25 cellular contexts compared by ENCODE assay signal in genomic region chr22:36616682-36617081, GRCh38.
DNase-seq lines count a peak whose midpoint lies in the region; ATAC-seq, FAIRE-seq and TF ChIP-seq lines count a peak whose summit lies in the region.
"Had no signal": no experiment of that assay in that cellular context is flagged by ENCODE, and none has a peak within 500 bp of the region (broad histone marks: within the 10 kb centered on the region; RNA-seq: fewer than 3 reads in every experiment).

No MANE protein-coding gene starts in this region.

- no peak overlapping the region for H2AFZ ChIP-seq in Karpas-422 (ENCODE audit: low read length)

- H3K9me3 ChIP-seq in Karpas-422 (ENCODE audit: low read length), result no peaks in the 10 kb centered on the region
- H3K9me3 ChIP-seq: BE2C had no signal

- no peaks in the 10 kb centered on the region for H3K9me2 ChIP-seq in Karpas-422 (replicated peaks; ENCODE audit: insufficient read depth, low read length)

- FAIRE-seq in bronchial epithelial cell (lab: Jason Lieb, UNC), result peak; percentile 94
- FAIRE-seq: A204.1, GM12878, GM12892, GM18507 had no signal

- intact Hi-C loops in posterior vena cava (cut with DNase I), result no loop called here

- H4K20me1 ChIP-seq in Karpas-422 (ENCODE audit: insufficient read depth, low read depth, low read length), result no peaks in the 10 kb centered on the region
- H4K20me1 ChIP-seq: BLaER1 had no signal

- DNase-seq in Karpas-422 (peak; percentile 21), bronchial epithelial cell (ENCODE audit: low read depth) (no peak), posterior vena cava (ENCODE audit: low spot score) (no peak), T1000 (lab: John Stamatoyannopoulos, UW) (no peak)
- DNase-seq: 8988T; ACHN; BE2C; C1 segment of cervical spinal cord; CD4-positive, alpha-beta memory T cell; CD4-positive, CD25-positive, alpha-beta regulatory T cell; CD8-positive, alpha-beta memory T cell; COR-L47; DMS 273 treated with DMSO at 0.1 percent for 48 hours; DMS153; DMS53; DMS79; DND-41; EL; GDM1 had no signal

- H3K4me3 ChIP-seq in Karpas-422 (ENCODE audit: low read length) (no peak overlapping the region), bronchial epithelial cell (ENCODE audit: low read depth, low read length) (no peak overlapping the region)
- H3K4me3 ChIP-seq: BLaER1, GM12878 had no signal

- no peak for TF ChIP-seq CTCF in bronchial epithelial cell (IDR thresholded peaks at IDR 0.05; ENCODE audit: insufficient read depth, low read length, severe bottlenecking)

- no peaks in the 10 kb centered on the region for H3K79me2 ChIP-seq in Karpas-422 (ENCODE audit: low read length)

- H3K4me1 ChIP-seq in Karpas-422 (ENCODE audit: low read length), result no peaks in the 10 kb centered on the region
- H3K4me1 ChIP-seq: BE2C, BLaER1 had no signal

- H3K36me3 ChIP-seq in Karpas-422 (ENCODE audit: insufficient read depth, low read length) (no peaks in the 10 kb centered on the region), bronchial epithelial cell (ENCODE audit: control insufficient read depth, insufficient read depth, low read length) (no peaks in the 10 kb centered on the region)
- H3K36me3 ChIP-seq: BE2C, BLaER1 had no signal

- no peak overlapping the region for H3K4me2 ChIP-seq in Karpas-422 (ENCODE audit: low read depth, low read length, poor library complexity, severe bottlenecking)
- H3K4me2 ChIP-seq: BLaER1 had no signal

- no peak for ATAC-seq in HG02884 (IDR thresholded peaks at IDR 0.05; ENCODE audit: unreplicated experiment)
- ATAC-seq: GM12878 had no signal

- no peak overlapping the region for H3K9ac ChIP-seq in Karpas-422 (ENCODE audit: low read length)
- H3K9ac ChIP-seq: BLaER1 had no signal

- no peak overlapping the region for H3K27ac ChIP-seq in Karpas-422 (ENCODE audit: low read length)
- H3K27ac ChIP-seq: BLaER1 had no signal

- no peaks in the 10 kb centered on the region for H3K27me3 ChIP-seq in Karpas-422 (ENCODE audit: low read length)
- H3K27me3 ChIP-seq in bronchial epithelial cell (ENCODE audit: control insufficient read depth, insufficient read depth, low read length), result peaks cover 4% of the 10 kb centered on the region
- H3K27me3 ChIP-seq: BE2C, BLaER1 had no signal
